8 cellular contexts compared by ENCODE assay signal in genomic region chr13:24511019-24511823, GRCh38. TPM values are rescaled to one million over a fixed set of nuclear protein-coding genes. Genes with fewer than 3 reads are reported as not detected.
DNase-seq lines count a peak whose midpoint lies in the region; ATAC-seq and TF ChIP-seq lines count a peak whose summit lies in the region.

No MANE protein-coding gene starts in this region.

- H3K4me1 ChIP-seq in lower lobe of right lung: peaks cover 23% of the 10 kb centered on the region

- peak overlapping the region; percentile 97 for H3K4me3 ChIP-seq in BJ (ENCODE audit: low read depth, low read length)
- peak overlapping the region; percentile 71 for H3K4me3 ChIP-seq in lower lobe of right lung

- DNase-seq in BJ (ENCODE audit: low read depth) (peak; percentile 70), GM20000 (ENCODE audit: low spot score) (peak; percentile 73), cerebellar cortex (ENCODE audit: low spot score) (peak; percentile 3), lower lobe of right lung (no peak), NCI-H128 (lab: John Stamatoyannopoulos, UW; ENCODE audit: unreplicated experiment) (no peak)
- peak; percentile 24 for DNase-seq in stimulated activated CD8-positive, alpha-beta memory T cell treated with anti-CD3 and anti-CD28 coated beads, Interleukin-15, amount 100 ng/mL, for 24 hours (ENCODE audit: low read depth)

- TF ChIP-seq CTCF in BJ (IDR thresholded peaks at IDR 0.05; ENCODE audit: insufficient read depth, low read depth, low read length): no peak
- no peak for TF ChIP-seq CTCF in GM20000 (IDR thresholded peaks at IDR 0.05; ENCODE audit: extremely low read depth, missing control alignments)
- no peak for TF ChIP-seq CTCF in VCaP (conservative IDR thresholded peaks at IDR 0.05)
- TF ChIP-seq CTCF in lower lobe of right lung (IDR thresholded peaks at IDR 0.05): no peak

- H3K27me3 ChIP-seq in BJ (ENCODE audit: control insufficient read depth, insufficient read depth, low read length) (no peaks in the 10 kb centered on the region), lower lobe of right lung (ENCODE audit: low read depth) (no peaks in the 10 kb centered on the region)

- H3K27ac ChIP-seq in VCaP (peak overlapping the region; percentile 81), lower lobe of right lung (peak overlapping the region; percentile 94)

- ATAC-seq in lower lobe of right lung: peak; percentile 58 to 80

- POLR2A ChIA-PET in BJ (lab: Charles Lee): no interaction called here

- H3K4me3 Mint-ChIP-seq in IgD-negative memory B cell: peak overlapping the region; percentile 85 to 95 (median 90)

- peaks cover 3% of the 10 kb centered on the region for H3K36me3 Mint-ChIP-seq in IgD-negative memory B cell

- H3K4me1 Mint-ChIP-seq in IgD-negative memory B cell: peaks cover 12 to 16% (median 14%) of the 10 kb centered on the region in 3 donors

- H3K9me3 Mint-ChIP-seq in IgD-negative memory B cell: no peaks in the 10 kb centered on the region

- H3K27me3 Mint-ChIP-seq in IgD-negative memory B cell: no peaks in the 10 kb centered on the region

- H3K9me3 ChIP-seq in lower lobe of right lung: no peaks in the 10 kb centered on the region

- intact Hi-C loops in lower lobe of right lung (cut with DNase I): no loop called here

- H3K36me3 ChIP-seq in BJ (ENCODE audit: control insufficient read depth, insufficient read depth, low read length) (no peaks in the 10 kb centered on the region), lower lobe of right lung (no peaks in the 10 kb centered on the region)

- CTCF ChIA-PET in BJ (lab: Yijun Ruan, JAX): no interaction called here

- H3K27ac Mint-ChIP-seq in IgD-negative memory B cell: peak overlapping the region; percentile 13 to 87 (median 55)

RNA-seq across cellular contexts. Expression of gene PARP4, which starts 1.4 kb away (rescaled TPM):
- 46.5 and 63.5 TPM in 2 replicates for polyA plus RNA-seq in BJ (2011; rRNA removed)
- polyA minus RNA-seq in BJ (2011; rRNA and poly(A)+ RNA removed): 37.2 and 53.9 TPM in 2 replicates
- polyA plus RNA-seq in IgD-negative memory B cell: 44.3 TPM
- total RNA-seq in lower lobe of right lung: 89.4 TPM

Comparison
In these comparisons a context has a peak if more than half of its experiments do, and no peak if none do; other contexts are left out.
1. DNase-seq: peak in BJ (single experiment), GM20000 (single experiment), cerebellar cortex (single experiment) and stimulated activated CD8-positive, alpha-beta memory T cell treated with anti-CD3 and anti-CD28 coated beads, Interleukin-15, amount 100 ng/mL, for 24 hours (single experiment); none in lower lobe of right lung (single experiment) and NCI-H128 (single experiment).